Comparison of ENCODE assay signal across 26 cellular contexts in the genomic region with DNA sequence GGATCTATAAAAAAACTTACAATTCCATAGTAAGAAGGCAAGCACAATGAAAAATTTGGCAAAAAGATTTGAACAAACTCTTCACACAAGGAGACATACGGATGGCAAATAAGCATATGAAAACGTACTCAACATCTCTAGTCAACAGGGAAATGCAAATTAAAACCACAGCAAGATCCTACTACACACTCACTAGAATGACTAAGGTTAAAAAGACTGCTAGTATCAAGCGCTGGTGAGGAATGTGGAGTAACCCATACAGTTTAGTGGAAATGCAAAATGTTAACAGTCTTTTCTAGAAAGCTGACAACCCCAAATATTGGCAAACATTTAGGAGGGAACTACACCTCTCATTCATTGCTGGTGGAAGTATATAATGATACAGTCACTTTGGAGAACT.
"Had no signal": no experiment of that assay in that cellular context is flagged by ENCODE, and none has a peak within 500 bp of the region (broad histone marks: within the 10 kb centered on the region; RNA-seq: fewer than 3 reads in every experiment).

No MANE protein-coding gene starts in this region.

- H3K36me3 Mint-ChIP-seq: mesothelial cell of epicardium, neural progenitor cell had no signal

- DNase-seq: dorsolateral prefrontal cortex; effector CD4-positive, alpha-beta T cell; esophagus squamous epithelium; hypothalamus; kidney; left lung; mesenchymal stem cell; naive thymus-derived CD4-positive, alpha-beta T cell; right lobe of liver; small intestine; stimulated activated CD4-positive, alpha-beta T cell treated with anti-CD3 and anti-CD28 coated beads, Interleukin-15, amount 100 ng/mL, for 24 hours; stimulated activated CD4-positive, alpha-beta T cell treated with anti-CD3 and anti-CD28 coated beads, Interleukin-2, amount 100 ng/mL, for 48 hours; stimulated activated naive CD4-positive, alpha-beta T cell; stimulated activated naive CD8-positive, alpha-beta T cell treated with anti-CD3 and anti-CD28 coated beads, Interleukin-15, amount 100 ng/mL, for 72 hours; transverse colon; upper lobe of right lung; uterus had no signal

- H3K79me2 ChIP-seq: parathyroid adenoma had no signal

- H3K36me3 ChIP-seq: esophagus squamous epithelium, left lung, neural progenitor cell, right lobe of liver, suprapubic skin, transverse colon, upper lobe of right lung, uterus had no signal

- FAIRE-seq: colon, endothelial cell of umbilical vein, frontal cortex, kidney, small intestine had no signal

- H3K4me1 ChIP-seq: left lung, parathyroid adenoma, transverse colon, upper lobe of right lung, uterus had no signal

- H3K9ac ChIP-seq: neural progenitor cell, parathyroid adenoma had no signal

- H3K4me2 ChIP-seq: neural progenitor cell had no signal

- H3K27ac Mint-ChIP-seq: mesothelial cell of epicardium, nephron, neural progenitor cell, progenitor cell of endocrine pancreas had no signal

- H2AFZ ChIP-seq: neural progenitor cell, parathyroid adenoma had no signal

- H3K27ac ChIP-seq: dorsolateral prefrontal cortex, esophagus squamous epithelium, left lung, neural progenitor cell, parathyroid adenoma, suprapubic skin, transverse colon, upper lobe of right lung, uterus had no signal

- H3K4me1 Mint-ChIP-seq: mesothelial cell of epicardium; nephron; neural progenitor cell; stimulated activated naive CD8-positive, alpha-beta T cell treated with anti-CD3 and anti-CD28 coated beads, Interleukin-15, amount 100 ng/mL, for 72 hours had no signal

- H3K27me3 Mint-ChIP-seq: progenitor cell of endocrine pancreas; stimulated activated naive CD8-positive, alpha-beta T cell treated with anti-CD3 and anti-CD28 coated beads, Interleukin-15, amount 100 ng/mL, for 72 hours had no signal

- H3K9me3 ChIP-seq: esophagus squamous epithelium, left lung, right lobe of liver, suprapubic skin, transverse colon, upper lobe of right lung, uterus had no signal

- H3K4me3 Mint-ChIP-seq: mesothelial cell of epicardium; naive thymus-derived CD4-positive, alpha-beta T cell; nephron; neural progenitor cell; stimulated activated naive CD8-positive, alpha-beta T cell treated with anti-CD3 and anti-CD28 coated beads, Interleukin-15, amount 100 ng/mL, for 72 hours had no signal

- H3K4me3 ChIP-seq: dorsolateral prefrontal cortex, esophagus squamous epithelium, left lung, neural progenitor cell, right lobe of liver, suprapubic skin, transverse colon, upper lobe of right lung, uterus had no signal

- H3K9me3 Mint-ChIP-seq: neural progenitor cell; stimulated activated naive CD8-positive, alpha-beta T cell treated with anti-CD3 and anti-CD28 coated beads, Interleukin-15, amount 100 ng/mL, for 72 hours had no signal

- H3K27me3 ChIP-seq: dorsolateral prefrontal cortex, esophagus squamous epithelium, left lung, neural progenitor cell, right lobe of liver, suprapubic skin, transverse colon, upper lobe of right lung, uterus had no signal

- ATAC-seq: left lung; naive thymus-derived CD4-positive, alpha-beta T cell; right lobe of liver; stimulated activated naive CD8-positive, alpha-beta T cell treated with anti-CD3 and anti-CD28 coated beads, Interleukin-15, amount 100 ng/mL, for 72 hours; upper lobe of right lung had no signal
